12 cellular contexts compared by ENCODE assay signal in genomic region chr7:32888505-32888904, GRCh38. TPM values are rescaled to one million over a fixed set of nuclear protein-coding genes. Genes with fewer than 3 reads are reported as not detected.
A peak's percentile ranks its signal among the peaks of the same experiment; 100 is the strongest.
DNase-seq lines count a peak whose midpoint lies in the region; ATAC-seq and TF ChIP-seq lines count a peak whose summit lies in the region.
"Had no signal": no experiment of that assay in that cellular context is flagged by ENCODE, and none has a peak within 500 bp of the region (broad histone marks: within the 10 kb centered on the region; RNA-seq: fewer than 3 reads in every experiment).

No MANE protein-coding gene starts in this region.

- H3K9me3 ChIP-seq in mesenchymal stem cell (ENCODE audit: control insufficient read depth, low read length): no peaks in the 10 kb centered on the region
- H3K9me3 ChIP-seq in thyroid gland: no peaks in the 10 kb centered on the region
- H3K9me3 ChIP-seq in testis: no peaks in the 10 kb centered on the region
- H3K9me3 ChIP-seq: esophagus squamous epithelium had no signal

- TF ChIP-seq CTCF in WTC11 (IDR thresholded peaks at IDR 0.05) (no peak), thyroid gland (IDR thresholded peaks at IDR 0.05) (no peak), testis (IDR thresholded peaks at IDR 0.05) (no peak)

- no peak overlapping the region for H2AK5ac ChIP-seq in mesenchymal stem cell (ENCODE audit: low read length, severe bottlenecking)

- peak overlapping the region; percentile 31 for H3K9ac ChIP-seq in mesenchymal stem cell (ENCODE audit: low read length)

- H3K27ac ChIP-seq in mesenchymal stem cell (ENCODE audit: low read length, poor library complexity, severe bottlenecking) (no peak overlapping the region), thyroid gland (peak overlapping the region in 2 of 3 donors; percentile 95 to 100), testis (peak overlapping the region in 1 of 2 donors; percentile 99)

- H2BK12ac ChIP-seq in mesenchymal stem cell (ENCODE audit: low read length in 2 of 2): no peak overlapping the region

- H3K4me3 ChIP-seq in mesenchymal stem cell (ENCODE audit: insufficient read depth in 1 of 2, low read depth in 1 of 2, low read length in 2 of 2): no peak overlapping the region
- no peak overlapping the region for H3K4me3 ChIP-seq in thyroid gland (replicated peaks in 1 of 3)
- H3K4me3 ChIP-seq in testis: no peak overlapping the region

- no peak overlapping the region for H2BK5ac ChIP-seq in mesenchymal stem cell (ENCODE audit: low read depth, low read length, poor library complexity, severe bottlenecking)

- no peak overlapping the region for H3K14ac ChIP-seq in mesenchymal stem cell (ENCODE audit: low read length in 2 of 2)

- peak overlapping the region; percentile 36 for H3K27ac Mint-ChIP-seq in activated naive CD4-positive, alpha-beta T cell treated with anti-CD3 and anti-CD28 coated beads for 36 hours
- H3K27ac Mint-ChIP-seq in WTC11: no peak overlapping the region; the same call in 1 of the 2 replicates

- H2AFZ ChIP-seq in mesenchymal stem cell (ENCODE audit: low read depth, low read length): no peak overlapping the region

- TF ChIP-seq POLR2A in thyroid gland (IDR thresholded peaks at IDR 0.05) (no peak), testis (IDR thresholded peaks at IDR 0.05) (no peak)

- no peak overlapping the region for H3K23ac ChIP-seq in mesenchymal stem cell (ENCODE audit: low read length in 2 of 2)

- H3K27me3 ChIP-seq in mesenchymal stem cell (ENCODE audit: control insufficient read depth in 1 of 2, insufficient read depth in 1 of 2, low read length in 2 of 2): no peaks in the 10 kb centered on the region
- no peaks in the 10 kb centered on the region for H3K27me3 ChIP-seq in thyroid gland
- no peaks in the 10 kb centered on the region for H3K27me3 ChIP-seq in testis
- H3K27me3 ChIP-seq: esophagus squamous epithelium had no signal

- peaks cover 58% of the 10 kb centered on the region for H3K4me1 Mint-ChIP-seq in activated naive CD4-positive, alpha-beta T cell treated with anti-CD3 and anti-CD28 coated beads for 36 hours (ENCODE audit: low read depth)
- H3K4me1 Mint-ChIP-seq in WTC11: peaks cover 38% of the 10 kb centered on the region

- DNase-seq in activated naive CD4-positive, alpha-beta T cell treated with anti-CD3 and anti-CD28 coated beads for 36 hours: no peak
- DNase-seq in activated naive CD4-positive, alpha-beta T cell treated with anti-CD3 and anti-CD28 coated beads, Interleukin-2, amount 50 U/mL, for 16 hours: no peak
- no peak for DNase-seq in WTC11 (ENCODE audit: low spot score)
- no peak for DNase-seq in mesenchymal stem cell
- no peak for DNase-seq in thyroid gland
- DNase-seq in testis: no peak
- DNase-seq: esophagus squamous epithelium, GDM1, NCI-H2029 treated with DMSO at 0.1 percent for 48 hours, SW 1271 had no signal

- POLR2A ChIA-PET in WTC11 (lab: Charles Lee): no interaction called here

- H3K36me3 ChIP-seq in mesenchymal stem cell (ENCODE audit: control insufficient read depth in 1 of 2, insufficient read depth in 2 of 2, low read depth in 1 of 2, low read length in 2 of 2) (no peaks in the 10 kb centered on the region), thyroid gland (no peaks in the 10 kb centered on the region), testis (ENCODE audit: low read depth, missing control alignments) (no peaks in the 10 kb centered on the region)
- H3K36me3 ChIP-seq: esophagus squamous epithelium had no signal

- no peaks in the 10 kb centered on the region for H3K79me1 ChIP-seq in mesenchymal stem cell (replicated peaks; ENCODE audit: low read length, poor library complexity, severe bottlenecking)

- no peak overlapping the region for H3K4me2 ChIP-seq in mesenchymal stem cell (ENCODE audit: low read length, poor library complexity, severe bottlenecking)

- H4K8ac ChIP-seq in mesenchymal stem cell (ENCODE audit: low read length): no peak overlapping the region

- no peak overlapping the region for H3K4ac ChIP-seq in mesenchymal stem cell (ENCODE audit: low read depth in 1 of 2, low read length in 2 of 2)

- no peak overlapping the region for H3K18ac ChIP-seq in mesenchymal stem cell (ENCODE audit: low read depth in 1 of 2, low read length in 2 of 2)

- H3K4me3 Mint-ChIP-seq in activated naive CD4-positive, alpha-beta T cell treated with anti-CD3 and anti-CD28 coated beads for 36 hours: peak overlapping the region; percentile 6
- 0 out of 2 replicates have a peak overlapping the region, but pooled peaks have one; percentile 4 for H3K4me3 Mint-ChIP-seq in WTC11

- H2BK15ac ChIP-seq in mesenchymal stem cell (ENCODE audit: low read depth, poor library complexity, severe bottlenecking): no peak overlapping the region

- CTCF ChIA-PET in activated naive CD4-positive, alpha-beta T cell treated with anti-CD3 and anti-CD28 coated beads for 36 hours (lab: Charles Lee): interaction anchor here (1.1 to 6.3 kb wide), 3 partner anchors 42 to 55 kb away, joined by 3 to 42 read pairs (median 6); no protein-coding TSS in a partner anchor
- CTCF ChIA-PET in WTC11 (lab: Charles Lee): interaction anchor here (0.6 to 7.0 kb wide), 2 partner anchors 42 to 251 kb away, joined by 3 to 29 read pairs; no protein-coding TSS in a partner anchor

- H2BK120ac ChIP-seq in mesenchymal stem cell (ENCODE audit: low read depth, low read length): no peak overlapping the region

- H3K4me1 ChIP-seq in mesenchymal stem cell (ENCODE audit: control insufficient read depth, insufficient read depth, low read depth, low read length): peaks cover 9% of the 10 kb centered on the region
- H3K4me1 ChIP-seq in thyroid gland: peaks cover 24 to 49% of the 10 kb centered on the region in 2 donors
- H3K4me1 ChIP-seq in testis: peaks cover 43% of the 10 kb centered on the region

- intact Hi-C loops in activated naive CD4-positive, alpha-beta T cell treated with anti-CD3 and anti-CD28 coated beads for 36 hours (cut with micrococcal nuclease): no loop called here
- intact Hi-C loops in thyroid gland (cut with DNase I) (loop anchor here (10.0 kb wide), 1 partner anchor 216 kb away; the partner anchor contains the start of gene RP9), testis (cut with DNase I; ENCODE audit: low total_unique reads) (no loop called here)

- no peak overlapping the region for H4K91ac ChIP-seq in mesenchymal stem cell (ENCODE audit: low read length)

- H3K36me3 Mint-ChIP-seq in activated naive CD4-positive, alpha-beta T cell treated with anti-CD3 and anti-CD28 coated beads for 36 hours (ENCODE audit: low read depth): peaks cover 21% of the 10 kb centered on the region
- H3K36me3 Mint-ChIP-seq in WTC11: no peaks in the 10 kb centered on the region

- ATAC-seq in WTC11: no peak
- ATAC-seq in GM19035 (IDR thresholded peaks at IDR 0.05; ENCODE audit: unreplicated experiment): no peak
- no peak for ATAC-seq in GM21381 (IDR thresholded peaks at IDR 0.05; ENCODE audit: unreplicated experiment)

- no peaks in the 10 kb centered on the region for H3K27me3 Mint-ChIP-seq in activated naive CD4-positive, alpha-beta T cell treated with anti-CD3 and anti-CD28 coated beads for 36 hours (ENCODE audit: low read depth)
- no peaks in the 10 kb centered on the region for H3K27me3 Mint-ChIP-seq in WTC11 (ENCODE audit: low read depth)

- 98% methylated on average over 5 of the region's 6 CpGs for WGBS in mesenchymal stem cell
- WGBS in thyroid gland, 2 donors: 84 to 89% methylated on average over 6 of the region's 6 CpGs
- 54 to 66% methylated on average over 6 of the region's 6 CpGs for WGBS in testis, 2 donors

- H3K9me3 Mint-ChIP-seq in activated naive CD4-positive, alpha-beta T cell treated with anti-CD3 and anti-CD28 coated beads for 36 hours: no peaks in the 10 kb centered on the region
- H3K9me3 Mint-ChIP-seq in WTC11: no peaks in the 10 kb centered on the region

TF ChIP-seq in WTC11, 78 proteins besides CTCF, POLR2A, EP300 and RAD21:
- TF ChIP-seq IRF2 (CRISPR knock-in tag; IDR thresholded peaks at IDR 0.05; ENCODE audit: borderline replicate concordance, low read depth) (no peak), ZNF138 (CRISPR knock-in tag; conservative IDR thresholded peaks at IDR 0.05) (no peak), TEAD4 (CRISPR knock-in tag; IDR thresholded peaks at IDR 0.05) (no peak), NR1H2 (CRISPR knock-in tag; IDR thresholded peaks at IDR 0.05) (no peak)

RNA-seq across cellular contexts. Expression of gene KBTBD2, which starts 3.1 kb away (rescaled TPM):
- 10 to 100 TPM; 30.6 to 32.2 TPM for total RNA-seq in activated naive CD4-positive, alpha-beta T cell treated with anti-CD3 and anti-CD28 coated beads for 36 hours
- total RNA-seq in WTC11 (2021): 26.8 to 29.7 TPM (median 28.2 TPM) in 3 replicates
- 16.5 TPM for polyA plus RNA-seq in mesenchymal stem cell (2013, experiment 1 of 2)
- polyA plus RNA-seq in mesenchymal stem cell (2013, experiment 2 of 2): 18.2 TPM
- 10 to 100 TPM; 35.1 to 49.8 (median 42.5) TPM for total RNA-seq in thyroid gland
- total RNA-seq in testis: 10 to 100 TPM; 45.8 to 48.1 TPM
- polyA plus RNA-seq in testis (ENCODE audit: insufficient read depth, low read depth, low replicate concordance): 45.0 TPM
